ENCODE assay signal across 19 cellular contexts in the genomic region with DNA sequence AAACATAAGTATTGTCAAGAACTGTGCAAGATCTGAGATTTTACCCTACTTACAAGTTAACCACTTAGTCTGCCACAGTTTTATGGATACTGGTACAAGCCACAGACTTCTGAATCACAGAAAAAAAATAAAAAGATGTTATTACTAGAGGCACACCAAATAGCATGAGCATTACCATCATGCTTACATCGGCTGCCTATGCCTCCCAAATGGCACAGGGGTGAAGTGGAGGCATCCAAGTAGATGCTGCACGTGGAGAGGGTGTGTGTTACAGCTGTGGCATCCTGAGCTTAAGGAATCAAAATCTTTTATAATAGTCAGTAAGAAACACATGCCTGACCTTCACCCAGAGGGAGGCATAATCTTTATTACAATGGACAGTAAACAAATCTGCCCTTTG.
"Had no signal": no experiment of that assay in that cellular context is flagged by ENCODE, and none has a peak within 500 bp of the region (broad histone marks: within the 10 kb centered on the region; RNA-seq: fewer than 3 reads in every experiment).

No MANE protein-coding gene starts in this region.

- DNase-seq: activated B cell treated with CpG ODN at 0.5 μM for 24 hours; activated CD4-positive, alpha-beta T cell treated with anti-CD3 and anti-CD28 coated beads for 1 hour; activated CD4-positive, alpha-beta T cell treated with anti-CD3 and anti-CD28 coated beads, Interleukin-2, amount 10 ng/mL, durations not matched to agents 24 days and 14 days; activated CD4-positive, alpha-beta T cell treated with anti-CD3 and anti-CD28 coated beads, Interleukin-2, amount 50 U/mL, for 48 hours; activated effector memory CD4-positive, alpha-beta T cell treated with anti-CD3 and anti-CD28 coated beads, Interleukin-2, amount 50 U/mL, for 16 hours; activated naive CD4-positive, alpha-beta T cell treated with Interleukin-2 at 50 U/mL for 16 hours; activated T-cell treated with anti-CD3 and anti-CD28 coated beads, Interleukin-2, amount 50 U/mL, for 4 hours; amygdala; cerebellar nuclear complex; MM.1S; NCI-H1105; NCI-H1436; NCI-H1694 treated with DMSO at 0.1 percent for 48 hours; NCI-H2029 treated with DMSO at 0.1 percent for 48 hours; NCI-H510A treated with DMSO at 0.1 percent for 48 hours; PC-3; SIG-M5; T-helper 17 cell; T-helper 9 cell had no signal

- ATAC-seq: activated T-cell treated with anti-CD3 and anti-CD28 coated beads, Interleukin-2, amount 50 U/mL, for 4 hours; PC-3; T-helper 17 cell had no signal
